ENCODE assay signal across 10 cellular contexts in genomic region chr2:101089419-101089818, GRCh38.
DNase-seq lines count a peak whose midpoint lies in the region; ATAC-seq and TF ChIP-seq lines count a peak whose summit lies in the region.
"Had no signal": no experiment of that assay in that cellular context is flagged by ENCODE, and none has a peak within 500 bp of the region (broad histone marks: within the 10 kb centered on the region; RNA-seq: fewer than 3 reads in every experiment).

No MANE protein-coding gene starts in this region.

- no peak for TF ChIP-seq CTCF in osteocyte (IDR thresholded peaks at IDR 0.05)

- no peaks in the 10 kb centered on the region for H3K27me3 Mint-ChIP-seq in osteocyte (ENCODE audit: unreplicated experiment)

- ATAC-seq in GM18505 (IDR thresholded peaks at IDR 0.05; ENCODE audit: unreplicated experiment), result peak; percentile 83
- peak; percentile 92 for ATAC-seq in GM19455 (IDR thresholded peaks at IDR 0.05; ENCODE audit: unreplicated experiment)
- peak; percentile 90 for ATAC-seq in HG02973 (IDR thresholded peaks at IDR 0.05; ENCODE audit: unreplicated experiment)

- H3K4me3 Mint-ChIP-seq in osteocyte (ENCODE audit: unreplicated experiment), result no peak overlapping the region

- peaks cover 11% of the 10 kb centered on the region for H3K4me1 Mint-ChIP-seq in osteocyte (ENCODE audit: unreplicated experiment)

- H3K36me3 Mint-ChIP-seq in osteocyte (ENCODE audit: unreplicated experiment), result no peaks in the 10 kb centered on the region

- H3K27ac Mint-ChIP-seq in osteocyte (ENCODE audit: unreplicated experiment), result no peak overlapping the region

- peak; percentile 72 for DNase-seq in RPMI8226
- no peak for DNase-seq in NCI-H1092 (lab: John Stamatoyannopoulos, UW)
- DNase-seq in osteocyte (ENCODE audit: extremely low spot score, unreplicated experiment), result no peak
- DNase-seq in NCI-H187 treated with DMSO at 0.1 percent for 48 hours (lab: John Stamatoyannopoulos, UW), result no peak
- no peak for DNase-seq in superior temporal gyrus (ENCODE audit: extremely low spot score)
- DNase-seq: activated CD4-positive, alpha-beta T cell treated with anti-CD3 and anti-CD28 coated beads, Interleukin-2, amount 50 U/mL, for 1 hour; brain microvascular endothelial cell had no signal

- H3K9me3 Mint-ChIP-seq in osteocyte (ENCODE audit: unreplicated experiment), result no peaks in the 10 kb centered on the region

- no peak for TF ChIP-seq POLR2A in GM18505 (IDR thresholded peaks at IDR 0.05; ENCODE audit: borderline replicate concordance, extremely low read depth, insufficient read depth, insufficient read length)
